1 cellular context compared by ENCODE assay signal in the genomic region with DNA sequence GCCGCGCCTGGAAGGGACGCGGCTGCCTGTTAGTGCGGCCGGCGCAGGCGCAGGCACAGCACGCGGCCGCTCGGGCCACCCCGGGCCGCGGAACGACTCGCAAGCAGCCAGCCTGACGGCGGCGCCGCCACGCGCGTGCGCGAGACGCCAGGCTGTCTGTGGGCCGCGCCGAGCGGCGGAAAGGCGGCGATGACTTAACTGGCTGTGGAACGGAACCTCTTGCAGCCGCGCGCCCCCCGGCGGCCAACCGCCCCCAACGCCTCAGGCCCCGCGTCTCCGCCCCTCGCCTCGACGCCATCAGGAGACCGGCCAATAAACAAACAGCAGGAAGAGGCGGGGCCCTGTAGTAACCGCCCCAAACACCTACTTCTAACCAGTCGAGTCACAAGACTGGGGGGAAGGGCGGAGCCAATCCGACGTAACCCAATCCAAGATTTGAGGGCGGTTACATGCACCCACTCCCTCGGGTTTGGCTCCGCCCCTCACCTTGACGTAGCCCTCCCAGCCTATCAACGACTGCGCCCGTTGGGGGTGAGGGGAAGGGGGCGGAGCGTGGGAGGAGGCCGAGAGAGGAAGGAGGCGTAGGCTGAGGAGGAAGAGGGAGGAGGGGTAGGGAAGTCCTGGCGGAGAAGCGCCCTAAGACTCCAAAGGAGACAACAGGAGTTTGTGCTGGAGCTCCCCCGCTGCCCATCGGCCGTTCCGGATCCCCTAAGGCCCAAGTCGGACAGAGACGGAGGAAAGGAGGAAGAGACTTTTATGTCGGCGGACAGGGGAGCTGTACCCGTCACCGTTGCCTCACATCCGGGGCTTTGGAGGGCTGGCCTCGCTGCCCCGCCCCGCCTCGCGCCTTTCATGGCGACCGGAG.
TF ChIP-seq lines count a peak whose summit lies in the region.

TSS of gene FBRS (plus strand) at position 566 of the 865 bp plus-strand sequence. CDS start 1,088 bp downstream, outside the sequence.

TF ChIP-seq in HepG2, 621 proteins besides CTCF, POLR2A, EP300 and RAD21 (continued from another document and continues in another):
- TF ChIP-seq ZBTB40 (IDR thresholded peaks at IDR 0.05) (no peak), ZBTB40 (CRISPR knock-in tag; IDR thresholded peaks at IDR 0.05) (peak; percentile 9; the same call in 1 of the 2 replicates), ZNF18 (CRISPR knock-in tag; IDR thresholded peaks at IDR 0.05; ENCODE audit: insufficient replicate concordance) (peak; percentile 31), DMAP1 (CRISPR knock-in tag; IDR thresholded peaks at IDR 0.05) (peak; percentile 84), ZNF335 (CRISPR knock-in tag; IDR thresholded peaks at IDR 0.05) (peak; percentile 84; the same call in 1 of the 2 replicates), PCBP2 (optimal IDR thresholded peaks at IDR 0.05; ENCODE audit: low read depth, low read length, poor library complexity, severe bottlenecking) (no peak), MBNL3 (CRISPR knock-in tag; conservative IDR thresholded peaks at IDR 0.05) (no peak), FOXO1 (CRISPR knock-in tag; IDR thresholded peaks at IDR 0.05) (peak; percentile 49), SMAD1 (CRISPR knock-in tag; IDR thresholded peaks at IDR 0.05; ENCODE audit: borderline replicate concordance, low read depth) (peak; percentile 98), ZNF891 (CRISPR knock-in tag; IDR thresholded peaks at IDR 0.05) (peak; percentile 59; the same call in 1 of the 2 replicates), HBP1 (CRISPR knock-in tag; IDR thresholded peaks at IDR 0.05; ENCODE audit: low read depth) (peak; percentile 37; the same call in 1 of the 2 replicates), ZNF772 (CRISPR knock-in tag; IDR thresholded peaks at IDR 0.05) (peak; percentile 13; the same call in 1 of the 2 replicates), ESRRA (CRISPR knock-in tag; IDR thresholded peaks at IDR 0.05; ENCODE audit: low read depth) (peak; percentile 13; the same call in 1 of the 2 replicates), NCOA2 (CRISPR knock-in tag; IDR thresholded peaks at IDR 0.05) (no peak), CHCHD3 (CRISPR knock-in tag; IDR thresholded peaks at IDR 0.05) (no peak), ZNF30 (CRISPR knock-in tag; IDR thresholded peaks at IDR 0.05) (no peak), ZSCAN9 (CRISPR knock-in tag; IDR thresholded peaks at IDR 0.05; ENCODE audit: borderline replicate concordance) (no peak; the same call in 1 of the 2 replicates), CREB1 (IDR thresholded peaks at IDR 0.05) (peak; percentile 90), CREB1 (CRISPR knock-in tag; IDR thresholded peaks at IDR 0.05) (peak; percentile 94), NR2F2 (IDR thresholded peaks at IDR 0.05; ENCODE audit: borderline replicate concordance, low read depth) (no peak; the same call in 1 of the 2 replicates), ZSCAN29 (CRISPR knock-in tag; conservative IDR thresholded peaks at IDR 0.05) (no peak; the same call in 1 of the 2 replicates), ZNF777 (CRISPR knock-in tag; IDR thresholded peaks at IDR 0.05) (peak; percentile 58), ZMAT3 (CRISPR knock-in tag; conservative IDR thresholded peaks at IDR 0.05) (peak; percentile 64; the same call in 1 of the 2 replicates), ZNF704 (CRISPR knock-in tag; IDR thresholded peaks at IDR 0.05; ENCODE audit: borderline replicate concordance) (0 out of 2 replicates have a peak, but pooled peaks have one; percentile 55), CREM (IDR thresholded peaks at IDR 0.05) (peak; percentile 88), CREM (CRISPR knock-in tag; IDR thresholded peaks at IDR 0.05) (no peak), HDAC2 (CRISPR knock-in tag; IDR thresholded peaks at IDR 0.05) (peak; percentile 95), ZNF510 (CRISPR knock-in tag; IDR thresholded peaks at IDR 0.05; ENCODE audit: low read depth) (no peak; the same call in 1 of the 2 replicates), ZNF234 (CRISPR knock-in tag; conservative IDR thresholded peaks at IDR 0.05) (no peak), MYNN (CRISPR knock-in tag; IDR thresholded peaks at IDR 0.05; ENCODE audit: low read depth) (no peak; the same call in 1 of the 2 replicates)
- TF ChIP-seq, protein P1, sequence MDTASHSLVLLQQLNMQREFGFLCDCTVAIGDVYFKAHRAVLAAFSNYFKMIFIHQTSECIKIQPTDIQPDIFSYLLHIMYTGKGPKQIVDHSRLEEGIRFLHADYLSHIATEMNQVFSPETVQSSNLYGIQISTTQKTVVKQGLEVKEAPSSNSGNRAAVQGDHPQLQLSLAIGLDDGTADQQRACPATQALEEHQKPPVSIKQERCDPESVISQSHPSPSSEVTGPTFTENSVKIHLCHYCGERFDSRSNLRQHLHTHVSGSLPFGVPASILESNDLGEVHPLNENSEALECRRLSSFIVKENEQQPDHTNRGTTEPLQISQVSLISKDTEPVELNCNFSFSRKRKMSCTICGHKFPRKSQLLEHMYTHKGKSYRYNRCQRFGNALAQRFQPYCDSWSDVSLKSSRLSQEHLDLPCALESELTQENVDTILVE (CRISPR knock-in tag; IDR thresholded peaks at IDR 0.05) = peak; percentile 46
- TF ChIP-seq, protein P2, sequence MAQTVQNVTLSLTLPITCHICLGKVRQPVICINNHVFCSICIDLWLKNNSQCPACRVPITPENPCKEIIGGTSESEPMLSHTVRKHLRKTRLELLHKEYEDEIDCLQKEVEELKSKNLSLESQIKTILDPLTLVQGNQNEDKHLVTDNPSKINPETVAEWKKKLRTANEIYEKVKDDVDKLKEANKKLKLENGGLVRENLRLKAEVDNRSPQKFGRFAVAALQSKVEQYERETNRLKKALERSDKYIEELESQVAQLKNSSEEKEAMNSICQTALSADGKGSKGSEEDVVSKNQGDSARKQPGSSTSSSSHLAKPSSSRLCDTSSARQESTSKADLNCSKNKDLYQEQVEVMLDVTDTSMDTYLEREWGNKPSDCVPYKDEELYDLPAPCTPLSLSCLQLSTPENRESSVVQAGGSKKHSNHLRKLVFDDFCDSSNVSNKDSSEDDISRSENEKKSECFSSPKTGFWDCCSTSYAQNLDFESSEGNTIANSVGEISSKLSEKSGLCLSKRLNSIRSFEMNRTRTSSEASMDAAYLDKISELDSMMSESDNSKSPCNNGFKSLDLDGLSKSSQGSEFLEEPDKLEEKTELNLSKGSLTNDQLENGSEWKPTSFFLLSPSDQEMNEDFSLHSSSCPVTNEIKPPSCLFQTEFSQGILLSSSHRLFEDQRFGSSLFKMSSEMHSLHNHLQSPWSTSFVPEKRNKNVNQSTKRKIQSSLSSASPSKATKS (CRISPR knock-in tag; IDR thresholded peaks at IDR 0.05) = no peak
- TF ChIP-seq, protein P3, sequence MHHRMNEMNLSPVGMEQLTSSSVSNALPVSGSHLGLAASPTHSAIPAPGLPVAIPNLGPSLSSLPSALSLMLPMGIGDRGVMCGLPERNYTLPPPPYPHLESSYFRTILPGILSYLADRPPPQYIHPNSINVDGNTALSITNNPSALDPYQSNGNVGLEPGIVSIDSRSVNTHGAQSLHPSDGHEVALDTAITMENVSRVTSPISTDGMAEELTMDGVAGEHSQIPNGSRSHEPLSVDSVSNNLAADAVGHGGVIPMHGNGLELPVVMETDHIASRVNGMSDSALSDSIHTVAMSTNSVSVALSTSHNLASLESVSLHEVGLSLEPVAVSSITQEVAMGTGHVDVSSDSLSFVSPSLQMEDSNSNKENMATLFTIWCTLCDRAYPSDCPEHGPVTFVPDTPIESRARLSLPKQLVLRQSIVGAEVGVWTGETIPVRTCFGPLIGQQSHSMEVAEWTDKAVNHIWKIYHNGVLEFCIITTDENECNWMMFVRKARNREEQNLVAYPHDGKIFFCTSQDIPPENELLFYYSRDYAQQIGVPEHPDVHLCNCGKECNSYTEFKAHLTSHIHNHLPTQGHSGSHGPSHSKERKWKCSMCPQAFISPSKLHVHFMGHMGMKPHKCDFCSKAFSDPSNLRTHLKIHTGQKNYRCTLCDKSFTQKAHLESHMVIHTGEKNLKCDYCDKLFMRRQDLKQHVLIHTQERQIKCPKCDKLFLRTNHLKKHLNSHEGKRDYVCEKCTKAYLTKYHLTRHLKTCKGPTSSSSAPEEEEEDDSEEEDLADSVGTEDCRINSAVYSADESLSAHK (CRISPR knock-in tag; IDR thresholded peaks at IDR 0.05; ENCODE audit: borderline replicate concordance) = no peak
- TF ChIP-seq, protein P4, sequence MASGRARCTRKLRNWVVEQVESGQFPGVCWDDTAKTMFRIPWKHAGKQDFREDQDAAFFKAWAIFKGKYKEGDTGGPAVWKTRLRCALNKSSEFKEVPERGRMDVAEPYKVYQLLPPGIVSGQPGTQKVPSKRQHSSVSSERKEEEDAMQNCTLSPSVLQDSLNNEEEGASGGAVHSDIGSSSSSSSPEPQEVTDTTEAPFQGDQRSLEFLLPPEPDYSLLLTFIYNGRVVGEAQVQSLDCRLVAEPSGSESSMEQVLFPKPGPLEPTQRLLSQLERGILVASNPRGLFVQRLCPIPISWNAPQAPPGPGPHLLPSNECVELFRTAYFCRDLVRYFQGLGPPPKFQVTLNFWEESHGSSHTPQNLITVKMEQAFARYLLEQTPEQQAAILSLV (CRISPR knock-in tag; IDR thresholded peaks at IDR 0.05; ENCODE audit: borderline replicate concordance) = peak; percentile 79
